1 cellular context compared by ENCODE assay signal in genomic region chr1:2189459-2190425, GRCh38.
TF ChIP-seq lines count a peak whose summit lies in the region.

No MANE protein-coding gene starts in this region.

TF ChIP-seq in WTC11, 78 proteins besides CTCF, POLR2A, EP300 and RAD21 (continued from another document):
- TF ChIP-seq ZNF532 (CRISPR knock-in tag; IDR thresholded peaks at IDR 0.05; ENCODE audit: borderline replicate concordance) (no peak), FOXK1 (CRISPR knock-in tag; IDR thresholded peaks at IDR 0.05) (peak; percentile 60), TCF7 (CRISPR knock-in tag; IDR thresholded peaks at IDR 0.05; ENCODE audit: low read depth) (no peak), GABPB1 (CRISPR knock-in tag; IDR thresholded peaks at IDR 0.05) (peak; percentile 29; the same call in 1 of the 2 replicates), NFYB (CRISPR knock-in tag; conservative IDR thresholded peaks at IDR 0.05; ENCODE audit: low read depth) (no peak), E2F4 (CRISPR knock-in tag; IDR thresholded peaks at IDR 0.05; ENCODE audit: borderline replicate concordance, low read depth) (no peak), CREB1 (CRISPR knock-in tag; IDR thresholded peaks at IDR 0.05) (no peak), EMX1 (CRISPR knock-in tag; IDR thresholded peaks at IDR 0.05) (no peak), MXD4 (CRISPR knock-in tag; IDR thresholded peaks at IDR 0.05; ENCODE audit: borderline replicate concordance) (no peak), CREM (CRISPR knock-in tag; IDR thresholded peaks at IDR 0.05) (no peak), SP1 (CRISPR knock-in tag; conservative IDR thresholded peaks at IDR 0.05) (peak; percentile 57; the same call in 1 of the 2 replicates), ZNF425 (CRISPR knock-in tag; conservative IDR thresholded peaks at IDR 0.05) (no peak), USF1 (CRISPR knock-in tag; IDR thresholded peaks at IDR 0.05) (no peak), ETV6 (CRISPR knock-in tag; IDR thresholded peaks at IDR 0.05) (peak; percentile 63; the same call in 1 of the 2 replicates), ELF4 (CRISPR knock-in tag; IDR thresholded peaks at IDR 0.05; ENCODE audit: low read depth) (no peak), CBFB (CRISPR knock-in tag; IDR thresholded peaks at IDR 0.05; ENCODE audit: low read depth) (no peak), ZNF121 (CRISPR knock-in tag; IDR thresholded peaks at IDR 0.05) (0 out of 2 replicates have a peak, but pooled peaks have one; percentile 34)
